8 cellular contexts compared by ENCODE assay signal in genomic region chr15:55588070-55588817, GRCh38. TPM values are rescaled to one million over a fixed set of nuclear protein-coding genes. Genes with fewer than 3 reads are reported as not detected.
DNase-seq lines count a peak whose midpoint lies in the region; ATAC-seq and TF ChIP-seq lines count a peak whose summit lies in the region.

TSS of gene PYGO1 (minus strand) at chr15:55588345. CDS start at chr15:55587883, 462 bp downstream.

- H3K79me1 ChIP-seq in H9 (ENCODE audit: insufficient read depth, low read depth, low read length, poor library complexity, severe bottlenecking), result no peaks in the 10 kb centered on the region

- peaks cover 13% of the 10 kb centered on the region for H3K23me2 ChIP-seq in H9 (ENCODE audit: insufficient read length, low read depth, low read length, poor library complexity, severe bottlenecking)

- H3K14ac ChIP-seq in H9 (ENCODE audit: insufficient read depth, low read length), result peak within 1 kb of the TSS; percentile 81

- TF ChIP-seq CTCF in H9 (conservative IDR thresholded peaks at IDR 0.05), result no peak
- TF ChIP-seq CTCF in fibroblast of pulmonary artery (IDR thresholded peaks at IDR 0.05; ENCODE audit: low read length, missing control alignments), result no peak
- no peak for TF ChIP-seq CTCF in testis (IDR thresholded peaks at IDR 0.05)

- no peak within 1 kb of the TSS; a peak in 1 of 7 replicates for H3K27ac Mint-ChIP-seq in H9
- no peak within 1 kb of the TSS for H3K27ac Mint-ChIP-seq in activated T-cell treated with anti-CD3 and anti-CD28 coated beads, Interleukin-2, amount 50 U/mL, for 24 hours
- H3K27ac Mint-ChIP-seq in naive thymus-derived CD8-positive, alpha-beta T cell, result peak within 1 kb of the TSS in 2 of 10 donors; percentile 50 to 72

- H2BK5ac ChIP-seq in H9 (ENCODE audit: insufficient read length, low read length), result no peak within 1 kb of the TSS

- no peak within 1 kb of the TSS for H2BK20ac ChIP-seq in H9 (ENCODE audit: low read depth, low read length, poor library complexity, severe bottlenecking)

- POLR2A ChIA-PET in naive thymus-derived CD8-positive, alpha-beta T cell (lab: Charles Lee), result no interaction called here

- no peak within 1 kb of the TSS for H2BK15ac ChIP-seq in H9 (ENCODE audit: low read depth, low read length)

- H3K23ac ChIP-seq in H9 (ENCODE audit: insufficient read length, low read depth, low read length), result no peak within 1 kb of the TSS

- H2AFZ ChIP-seq in H9 (ENCODE audit: low read length), result no peak within 1 kb of the TSS

- H3K4me1 Mint-ChIP-seq in H9, result peaks cover 2 to 3% of the 10 kb centered on the region in 2 experiments; a peak in 2 of 4 replicates
- peaks cover 5% of the 10 kb centered on the region for H3K4me1 Mint-ChIP-seq in activated T-cell treated with anti-CD3 and anti-CD28 coated beads, Interleukin-2, amount 50 U/mL, for 24 hours (ENCODE audit: low read depth)
- peaks cover 1 to 5% (median 3%) of the 10 kb centered on the region in 4 donors for H3K4me1 Mint-ChIP-seq in naive thymus-derived CD8-positive, alpha-beta T cell

- H3K4me1 ChIP-seq in H9 (ENCODE audit: insufficient read depth, low read length), result no peaks in the 10 kb centered on the region
- H3K4me1 ChIP-seq in testis, result no peaks in the 10 kb centered on the region

- peaks cover 0 to 8% (median 2%) of the 10 kb centered on the region in 3 experiments; a peak in 2 of 7 replicates for H3K36me3 Mint-ChIP-seq in H9 (ENCODE audit: insufficient read depth in 1 of 3, low read depth in 3 of 3)
- H3K36me3 Mint-ChIP-seq in activated T-cell treated with anti-CD3 and anti-CD28 coated beads, Interleukin-2, amount 50 U/mL, for 24 hours (ENCODE audit: low read depth), result no peaks in the 10 kb centered on the region
- peaks cover 0 to 2% (median 0%) of the 10 kb centered on the region in 3 donors for H3K36me3 Mint-ChIP-seq in naive thymus-derived CD8-positive, alpha-beta T cell

- peak within 1 kb of the TSS; percentile 63 for H3K4me2 ChIP-seq in H9 (ENCODE audit: insufficient read depth, insufficient read length, low read length)

- H3K9me3 Mint-ChIP-seq in H9, result peaks cover 0 to 8% of the 10 kb centered on the region in 2 experiments; a peak in 2 of 5 replicates
- H3K9me3 Mint-ChIP-seq in activated T-cell treated with anti-CD3 and anti-CD28 coated beads, Interleukin-2, amount 50 U/mL, for 24 hours, result peaks cover 4% of the 10 kb centered on the region
- H3K9me3 Mint-ChIP-seq in naive thymus-derived CD8-positive, alpha-beta T cell, result peaks cover 0 to 5% (median 0%) of the 10 kb centered on the region in 9 donors

- H3K27me3 Mint-ChIP-seq in H9 (ENCODE audit: low read depth), result peaks cover 44% of the 10 kb centered on the region
- H3K27me3 Mint-ChIP-seq in activated T-cell treated with anti-CD3 and anti-CD28 coated beads, Interleukin-2, amount 50 U/mL, for 24 hours, result peaks cover 52% of the 10 kb centered on the region
- H3K27me3 Mint-ChIP-seq in naive thymus-derived CD8-positive, alpha-beta T cell, result peaks cover 19 to 54% (median 34%) of the 10 kb centered on the region in 5 donors

- no peak within 1 kb of the TSS for H4K91ac ChIP-seq in H9 (ENCODE audit: insufficient read length, low read depth, low read length)

- peak within 1 kb of the TSS; percentile 22 for H3K9ac ChIP-seq in H9 (ENCODE audit: extremely low read depth, insufficient read length, low read length)

- no peaks in the 10 kb centered on the region for H4K20me1 ChIP-seq in H9 (ENCODE audit: control insufficient read depth, insufficient read depth, insufficient read length)

- H2AK5ac ChIP-seq in H9 (ENCODE audit: insufficient read length, low read length), result no peak within 1 kb of the TSS

- H3K4me3 Mint-ChIP-seq in H9, result peak within 1 kb of the TSS; percentile 65 to 81
- H3K4me3 Mint-ChIP-seq in activated T-cell treated with anti-CD3 and anti-CD28 coated beads, Interleukin-2, amount 50 U/mL, for 24 hours, result peak within 1 kb of the TSS; percentile 61
- H3K4me3 Mint-ChIP-seq in naive thymus-derived CD8-positive, alpha-beta T cell, result peak within 1 kb of the TSS; percentile 60 to 86 (median 76)

- DNase-seq in ELR (ENCODE audit: low read depth) (peak; percentile 74), H9 (peak; percentile 62), NCI-H510A (lab: John Stamatoyannopoulos, UW) (peak; percentile 44), fibroblast of pulmonary artery (ENCODE audit: low read depth) (peak; percentile 66), testis (peak; percentile 68)
- DNase-seq in activated T-cell treated with anti-CD3 and anti-CD28 coated beads, Interleukin-2, amount 50 U/mL, for 24 hours, result peak; percentile 62
- peak in 7 of 10 donors; percentile 5 to 65 (median 19) for DNase-seq in naive thymus-derived CD8-positive, alpha-beta T cell

- ATAC-seq in naive thymus-derived CD8-positive, alpha-beta T cell, result peak; percentile 67 to 76
- ATAC-seq in GM19467 (IDR thresholded peaks at IDR 0.05; ENCODE audit: unreplicated experiment), result no peak

- H3T11ph ChIP-seq in H9 (ENCODE audit: low read length), result no peak within 1 kb of the TSS

- H2BK120ac ChIP-seq in H9 (ENCODE audit: low read depth, low read length, poor library complexity, severe bottlenecking), result no peak within 1 kb of the TSS

- no peak within 1 kb of the TSS for H4K8ac ChIP-seq in H9 (replicated peaks; ENCODE audit: insufficient read length, low read depth, low read length)

- H4K5ac ChIP-seq in H9 (ENCODE audit: insufficient read length, low read depth, low read length), result no peak within 1 kb of the TSS

- H3K27ac ChIP-seq in H9 (ENCODE audit: insufficient read length, low read depth, low read length) (no peak within 1 kb of the TSS), testis (peak within 1 kb of the TSS; percentile 84 to 96)

- H3K27me3 ChIP-seq in H9 (ENCODE audit: insufficient read depth, low read length), result peaks cover 21% of the 10 kb centered on the region; the same call in 1 of the 2 replicates
- no peaks in the 10 kb centered on the region for H3K27me3 ChIP-seq in testis

- TF ChIP-seq POLR2A in testis (IDR thresholded peaks at IDR 0.05), result no peak

- H3K36me3 ChIP-seq in testis (ENCODE audit: low read depth, missing control alignments), result no peaks in the 10 kb centered on the region

- H3K4ac ChIP-seq in H9 (ENCODE audit: low read depth, low read length), result no peak within 1 kb of the TSS

- H3K56ac ChIP-seq in H9 (ENCODE audit: insufficient read length, low read depth, low read length), result no peak within 1 kb of the TSS

- no peak within 1 kb of the TSS for H2BK12ac ChIP-seq in H9 (ENCODE audit: insufficient read length, low read depth, low read length)

- no CpG with 5 or more reads among the region's 107 CpGs for WGBS in H9 (ENCODE audit: extremely low coverage, insufficient read length, low lambda C conversion rate)
- 0 to 1% methylated on average over 6 to 84 of the region's 107 CpGs for WGBS in testis, 2 donors

- peak within 1 kb of the TSS; percentile 34 for H3K18ac ChIP-seq in H9 (ENCODE audit: insufficient read length, low read depth, low read length)

- no peaks in the 10 kb centered on the region for H3K79me2 ChIP-seq in H9 (ENCODE audit: insufficient read depth, low read length)

- intact Hi-C loops in testis (cut with DNase I; ENCODE audit: low total_unique reads), result no loop called here

- H3K9me3 ChIP-seq in H9 (ENCODE audit: control insufficient read depth, low read depth, low read length), result no peaks in the 10 kb centered on the region
- no peaks in the 10 kb centered on the region for H3K9me3 ChIP-seq in testis

- H3K4me3 ChIP-seq in fibroblast of pulmonary artery (replicated peaks; ENCODE audit: low read depth, low read length) (peak within 1 kb of the TSS; percentile 70), testis (peak within 1 kb of the TSS; percentile 68 to 70)

RNA-seq across cellular contexts. Expression of gene PYGO1, which starts in this region (rescaled TPM):
- total RNA-seq in H9 (2021) (0.59 and 0.83 TPM in 2 replicates), testis (1 to 10 TPM; 8.5 to 8.6 TPM)
- not detected for total RNA-seq in naive thymus-derived CD8-positive, alpha-beta T cell
- not detected for polyA plus RNA-seq in naive thymus-derived CD8-positive, alpha-beta T cell
- polyA plus RNA-seq in testis (ENCODE audit: insufficient read depth, low read depth, low replicate concordance), result 5.4 TPM

Comparison
In these comparisons a context has a peak if more than half of its experiments do, and no peak if none do; other contexts are left out.
1. Peak in DNase-seq, H3K9ac ChIP-seq and H3K4me2 ChIP-seq in H9; RNA of the gene not detected or under 1 TPM.
2. Peak in DNase-seq and ATAC-seq in naive thymus-derived CD8-positive, alpha-beta T cell; RNA of the gene not detected or under 1 TPM.
3. DNase-seq: peak in every context shown above with its lines; median percentile 74 in ELR; 68 in testis; 66 in fibroblast of pulmonary artery; 62 in H9; 62 in activated T-cell treated with anti-CD3 and anti-CD28 coated beads, Interleukin-2, amount 50 U/mL, for 24 hours; 44 in NCI-H510A; 19 in naive thymus-derived CD8-positive, alpha-beta T cell.